12 cellular contexts compared by ENCODE assay signal in genomic region chr1:31584869-31585735, GRCh38. TPM values are rescaled to one million over a fixed set of nuclear protein-coding genes. Genes with fewer than 3 reads are reported as not detected.
DNase-seq lines count a peak whose midpoint lies in the region; ATAC-seq, FAIRE-seq and TF ChIP-seq lines count a peak whose summit lies in the region.
"Had no signal": no experiment of that assay in that cellular context is flagged by ENCODE, and none has a peak within 500 bp of the region (broad histone marks: within the 10 kb centered on the region; RNA-seq: fewer than 3 reads in every experiment).

No MANE protein-coding gene starts in this region.

- H3K79me2 ChIP-seq in endothelial cell of umbilical vein (ENCODE audit: control insufficient read depth, insufficient read depth, low read length), result peaks cover 38% of the 10 kb centered on the region

- no peak overlapping the region for H3K4me2 ChIP-seq in endothelial cell of umbilical vein (ENCODE audit: insufficient read depth, low read length)

- dilution Hi-C loops in endothelial cell of umbilical vein (cut with MboI; ENCODE audit: extremely low pct_ligation_motif_present, low sequenced_read_pairs), result no loop called here

- TSS peak; percentile 15 for BruUV-seq in endothelial cell of umbilical vein (replicated peaks; lab: Mats Ljungman, UMichigan)

- no peaks in the 10 kb centered on the region for H3K4me1 Mint-ChIP-seq in neural crest cell
- H3K4me1 Mint-ChIP-seq: activated naive CD4-positive, alpha-beta T cell treated with anti-CD3 and anti-CD28 coated beads, Interleukin-2, amount 10 ng/mL, durations not matched to agents 7 days and 5 days had no signal

- POLR2A ChIA-PET in endothelial cell of umbilical vein (lab: Charles Lee), result interaction anchor here (1.1 kb wide), 1 partner anchor 11 kb away, joined by 4 read pairs; no protein-coding TSS in a partner anchor

- CTCF ChIA-PET in endothelial cell of umbilical vein (lab: Charles Lee), result interaction anchor here (0.8 to 2.1 kb wide), 9 partner anchors 8 to 33 kb away, joined by 3 to 7 read pairs (median 4); no protein-coding TSS in a partner anchor

- DNase-seq in endothelial cell of umbilical vein (ENCODE audit: low read depth, low spot score) (no peak), neural crest cell (ENCODE audit: low read depth, low spot score) (no peak), thoracic aorta (ENCODE audit: low spot score) (no peak), epidermal melanocyte (ENCODE audit: insufficient read length, low spot score) (no peak), D721Med (ENCODE audit: insufficient read length, low spot score) (no peak)
- DNase-seq: activated naive CD4-positive, alpha-beta T cell treated with anti-CD3 and anti-CD28 coated beads, Interleukin-2, amount 10 ng/mL, durations not matched to agents 7 days and 5 days; NCI-H2107; NCI-H82; T-cell had no signal

- no peaks in the 10 kb centered on the region for H3K36me3 Mint-ChIP-seq in neural crest cell (ENCODE audit: low read depth)
- H3K36me3 Mint-ChIP-seq: activated naive CD4-positive, alpha-beta T cell treated with anti-CD3 and anti-CD28 coated beads, Interleukin-2, amount 10 ng/mL, durations not matched to agents 7 days and 5 days; brain; T-cell had no signal

- no peaks in the 10 kb centered on the region for H3K9me3 Mint-ChIP-seq in neural crest cell
- H3K9me3 Mint-ChIP-seq: activated naive CD4-positive, alpha-beta T cell treated with anti-CD3 and anti-CD28 coated beads, Interleukin-2, amount 10 ng/mL, durations not matched to agents 7 days and 5 days; T-cell had no signal

- no peaks in the 10 kb centered on the region for H4K20me1 ChIP-seq in endothelial cell of umbilical vein (replicated peaks; ENCODE audit: control insufficient read depth, extremely low read depth, insufficient read depth, low read length)

- no peak for TF ChIP-seq POLR2A in endothelial cell of umbilical vein (IDR thresholded peaks at IDR 0.05; ENCODE audit: low read depth, low read length)

- FAIRE-seq in endothelial cell of umbilical vein (lab: Jason Lieb, UNC) (no peak), D721Med (lab: Jason Lieb, UNC) (no peak)

- intact Hi-C loops in endothelial cell of umbilical vein (cut with micrococcal nuclease), result loop anchor here (5.0 to 10.0 kb wide), 2 partner anchors 350 to 477 kb away; partner anchors contain the start of gene PTP4A2

- H3K27ac Mint-ChIP-seq in neural crest cell (ENCODE audit: unreplicated experiment), result peak overlapping the region; percentile 19
- H3K27ac Mint-ChIP-seq: activated naive CD4-positive, alpha-beta T cell treated with anti-CD3 and anti-CD28 coated beads, Interleukin-2, amount 10 ng/mL, durations not matched to agents 7 days and 5 days; brain; T-cell had no signal

- ATAC-seq in thoracic aorta (ENCODE audit: insufficient number of reproducible peaks, low FRiP score, low read depth), result no peak
- no peak for ATAC-seq in HG03432 (IDR thresholded peaks at IDR 0.05; ENCODE audit: unreplicated experiment)
- ATAC-seq: T-cell had no signal

- no peak overlapping the region for H3K4me3 Mint-ChIP-seq in neural crest cell
- H3K4me3 Mint-ChIP-seq: activated naive CD4-positive, alpha-beta T cell treated with anti-CD3 and anti-CD28 coated beads, Interleukin-2, amount 10 ng/mL, durations not matched to agents 7 days and 5 days; brain; T-cell had no signal

- H3K9ac ChIP-seq in endothelial cell of umbilical vein (replicated peaks; ENCODE audit: extremely low read depth, insufficient read depth, low read length), result no peak overlapping the region

- no peak for TF ChIP-seq CTCF in VCaP (conservative IDR thresholded peaks at IDR 0.05)
- no peak for TF ChIP-seq CTCF in endothelial cell of umbilical vein (IDR thresholded peaks at IDR 0.05; ENCODE audit: extremely low read depth in 1 of 2, insufficient read depth in 1 of 2, low read depth in 1 of 2, low read length in 2 of 2)
- TF ChIP-seq CTCF in neural crest cell (conservative IDR thresholded peaks at IDR 0.05), result no peak
- TF ChIP-seq CTCF in thoracic aorta (IDR thresholded peaks at IDR 0.05), result no peak
- no peak for TF ChIP-seq CTCF in D721Med (IDR thresholded peaks at IDR 0.05; ENCODE audit: insufficient read depth, missing control alignments)

- H3K9me3 ChIP-seq in endothelial cell of umbilical vein (replicated peaks; ENCODE audit: control insufficient read depth, insufficient read depth, low read length), result no peaks in the 10 kb centered on the region
- no peaks in the 10 kb centered on the region for H3K9me3 ChIP-seq in thoracic aorta

- H3K4me1 ChIP-seq in endothelial cell of umbilical vein (ENCODE audit: control insufficient read depth, extremely low read depth, insufficient read depth, low read length), result peaks cover 63% of the 10 kb centered on the region
- peaks cover 68 to 86% of the 10 kb centered on the region in 2 donors for H3K4me1 ChIP-seq in thoracic aorta (ENCODE audit: control insufficient read depth in 1 of 2, low read depth in 2 of 2)

- H3K27me3 Mint-ChIP-seq in neural crest cell (ENCODE audit: low read depth), result peaks cover 26% of the 10 kb centered on the region

- H3K4me3 ChIP-seq in endothelial cell of umbilical vein (replicated peaks in 1 of 3; ENCODE audit: insufficient read depth in 1 of 3, low read depth in 1 of 3, low read length in 3 of 3) (no peak overlapping the region), thoracic aorta (peak overlapping the region; percentile 91)

- H3K27me3 ChIP-seq in endothelial cell of umbilical vein (ENCODE audit: control insufficient read depth in 2 of 2, insufficient read depth in 2 of 2, low read length in 2 of 2) (no peaks in the 10 kb centered on the region), thoracic aorta (replicated peaks; ENCODE audit: insufficient read depth) (no peaks in the 10 kb centered on the region)

- H3K36me3 ChIP-seq in endothelial cell of umbilical vein (ENCODE audit: control insufficient read depth in 2 of 2, extremely low read depth in 1 of 2, insufficient read depth in 2 of 2, low read length in 2 of 2) (peaks cover 14 to 29% of the 10 kb centered on the region in 2 experiments), thoracic aorta (peaks cover 36% of the 10 kb centered on the region)

- H2AFZ ChIP-seq in endothelial cell of umbilical vein (ENCODE audit: low read depth, low read length), result no peak overlapping the region

- H3K27ac ChIP-seq in VCaP (peak overlapping the region; percentile 86), endothelial cell of umbilical vein (ENCODE audit: insufficient read depth, low read depth, low read length) (no peak overlapping the region), thoracic aorta (peak overlapping the region; percentile 97 to 99)

- H3K9me1 ChIP-seq in endothelial cell of umbilical vein (replicated peaks; ENCODE audit: control insufficient read depth, extremely low read depth, insufficient read depth, low read length), result no peaks in the 10 kb centered on the region

TF ChIP-seq in endothelial cell of umbilical vein, 7 proteins besides CTCF, POLR2A, EP300 and RAD21:
- TF ChIP-seq FOS (IDR thresholded peaks at IDR 0.05; ENCODE audit: borderline replicate concordance, insufficient read depth, low read length) (no peak), MYC (IDR thresholded peaks at IDR 0.05; ENCODE audit: low read depth, low read length) (no peak), POLR2AphosphoS5 (IDR thresholded peaks at IDR 0.05; ENCODE audit: insufficient read depth, low read depth, low read length) (no peak), GATA2 (IDR thresholded peaks at IDR 0.05; ENCODE audit: insufficient read depth, insufficient read length, low read depth, low read length) (no peak), EZH2 (IDR thresholded peaks at IDR 0.05; ENCODE audit: borderline replicate concordance, low read depth, low read length, severe bottlenecking) (no peak), MAX (IDR thresholded peaks at IDR 0.05; ENCODE audit: insufficient read depth, insufficient read length) (no peak), JUN (IDR thresholded peaks at IDR 0.05; ENCODE audit: borderline replicate concordance, insufficient read depth, insufficient read length, low read depth) (no peak)

RNA-seq across cellular contexts. Expression of gene TINAGL1, which starts 8.8 kb away (rescaled TPM):
- total RNA-seq in endothelial cell of umbilical vein (298 and 312 TPM in 2 replicates), neural crest cell (not detected in 2 replicates), thoracic aorta (1,000 to 10,000 TPM in 1 of 2 donors, 100 to 1,000 TPM in 1; 581 to 1,250 TPM)
- 477 and 555 TPM in 2 replicates for polyA plus RNA-seq in endothelial cell of umbilical vein
- polyA plus RNA-seq in endothelial cell of umbilical vein (2011; cell fraction: cytosol; rRNA removed), result 285 and 337 TPM in 2 replicates
- polyA plus RNA-seq in endothelial cell of umbilical vein (2011; cell fraction: nucleus; rRNA removed), result 305 and 323 TPM in 2 replicates
- polyA plus RNA-seq in endothelial cell of umbilical vein (2012), result 200 and 246 TPM in 2 replicates
- 370 and 385 TPM in 2 replicates for polyA minus RNA-seq in endothelial cell of umbilical vein
- polyA minus RNA-seq in endothelial cell of umbilical vein (2011; cell fraction: cytosol; rRNA and poly(A)+ RNA removed), result 2.7 TPM
- polyA minus RNA-seq in endothelial cell of umbilical vein (2011; cell fraction: nucleus; rRNA and poly(A)+ RNA removed), result 119 TPM in 2 replicates

RNA-seq across cellular contexts. Expression of gene HCRTR1, which starts 32.4 kb away (rescaled TPM):
- total RNA-seq in endothelial cell of umbilical vein (0.93 and 1.4 TPM in 2 replicates), neural crest cell (0.23 TPM in 1 of 2 replicates, not detected in the other), thoracic aorta (not detected)
- polyA plus RNA-seq in endothelial cell of umbilical vein, result 1.3 and 1.5 TPM in 2 replicates
- 0.75 and 0.86 TPM in 2 replicates for polyA plus RNA-seq in endothelial cell of umbilical vein (2011; cell fraction: cytosol; rRNA removed)
- polyA plus RNA-seq in endothelial cell of umbilical vein (2011; cell fraction: nucleus; rRNA removed), result 3.1 and 3.2 TPM in 2 replicates
- 0.32 and 0.57 TPM in 2 replicates for polyA plus RNA-seq in endothelial cell of umbilical vein (2012)
- 1.5 and 1.7 TPM in 2 replicates for polyA minus RNA-seq in endothelial cell of umbilical vein
- polyA minus RNA-seq in endothelial cell of umbilical vein (2011; cell fraction: cytosol; rRNA and poly(A)+ RNA removed), result not detected
- polyA minus RNA-seq in endothelial cell of umbilical vein (2011; cell fraction: nucleus; rRNA and poly(A)+ RNA removed), result 1.0 and 1.1 TPM in 2 replicates
- total RNA-seq: T-cell had no signal

RNA-seq across cellular contexts. Expression of gene PEF1, which starts 59.6 kb away (rescaled TPM):
- 66.5 and 73.3 TPM in 2 replicates for total RNA-seq in endothelial cell of umbilical vein
- 149 and 161 TPM in 2 replicates for polyA plus RNA-seq in endothelial cell of umbilical vein
- 110 and 120 TPM in 2 replicates for polyA plus RNA-seq in endothelial cell of umbilical vein (2011; cell fraction: cytosol; rRNA removed)
- 66.4 and 77.8 TPM in 2 replicates for polyA plus RNA-seq in endothelial cell of umbilical vein (2011; cell fraction: nucleus; rRNA removed)
- polyA plus RNA-seq in endothelial cell of umbilical vein (2012), result 59.1 and 59.8 TPM in 2 replicates
- 133 and 137 TPM in 2 replicates for polyA minus RNA-seq in endothelial cell of umbilical vein
- polyA minus RNA-seq in endothelial cell of umbilical vein (2011; cell fraction: cytosol; rRNA and poly(A)+ RNA removed), result 41.0 TPM
- 24.5 and 30.0 TPM in 2 replicates for polyA minus RNA-seq in endothelial cell of umbilical vein (2011; cell fraction: nucleus; rRNA and poly(A)+ RNA removed)
- total RNA-seq in neural crest cell, result 49.0 and 52.4 TPM in 2 replicates
- total RNA-seq in thoracic aorta, result 10 to 100 TPM; 69.2 to 99.5 TPM

Comparison
In these comparisons a context has a peak if more than half of its experiments do, and no peak if none do; other contexts are left out.
1. RNA of gene TINAGL1, which starts 8.8 kb away (total RNA-seq): 581 to 1,250 TPM in thoracic aorta and 298 to 312 TPM in endothelial cell of umbilical vein; not detected in neural crest cell; every median in the first group is over 100 times any median in the second.